In the genomic region with DNA sequence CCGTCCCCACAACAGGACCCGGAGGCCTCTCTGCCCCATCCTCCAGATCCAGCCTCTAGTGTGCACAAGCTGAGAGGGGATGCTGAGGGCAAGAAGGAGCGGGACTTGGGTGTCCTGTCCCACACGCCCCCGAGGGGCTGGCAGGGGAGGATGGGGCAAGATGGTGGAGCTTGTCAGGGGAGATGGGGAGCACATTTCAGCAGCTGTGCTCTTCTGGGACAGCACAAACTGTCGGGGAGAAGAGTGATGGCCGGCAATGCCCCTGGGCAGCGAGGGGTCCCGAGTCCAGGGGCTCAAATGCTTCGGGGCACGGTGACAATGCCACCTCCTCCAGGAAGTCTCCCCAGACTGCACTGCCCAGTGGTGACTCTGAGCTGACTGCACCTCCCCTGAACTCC, we compare ENCODE assay signal across 15 cellular contexts.
DNase-seq lines count a peak whose midpoint lies in the region; ATAC-seq, FAIRE-seq and TF ChIP-seq lines count a peak whose summit lies in the region.
"Had no signal": no experiment of that assay in that cellular context is flagged by ENCODE, and none has a peak within 500 bp of the region (broad histone marks: within the 10 kb centered on the region; RNA-seq: fewer than 3 reads in every experiment).

No MANE protein-coding gene starts in this region.

- H3K4me3 Mint-ChIP-seq in activated naive CD8-positive, alpha-beta T cell treated with anti-CD3 and anti-CD28 coated beads for 36 hours: no peak overlapping the region
- H3K4me3 Mint-ChIP-seq: HFFc6 had no signal

- DNase-seq in left ventricle myocardium superior (peak; percentile 20), right atrium auricular region (ENCODE audit: low spot score) (no peak), HepG2 (ENCODE audit: low spot score) (no peak), psoas muscle (peak in 1 of 2 donors; percentile 5), NCI-H82 treated with DMSO at 0.1 percent for 48 hours (lab: John Stamatoyannopoulos, UW; ENCODE audit: unreplicated experiment) (no peak), HCEC 1CT (no peak)
- no peak for DNase-seq in activated naive CD8-positive, alpha-beta T cell treated with anti-CD3 and anti-CD28 coated beads for 36 hours
- DNase-seq: BE2C, HFFc6 had no signal

- BruUV-seq in HepG2 (replicated peaks; lab: Mats Ljungman, UMichigan): no TSS peak

- TF ChIP-seq CTCF in right atrium auricular region (IDR thresholded peaks at IDR 0.05) (no peak), HepG2 (CRISPR knock-in tag; IDR thresholded peaks at IDR 0.05) (no peak), psoas muscle (IDR thresholded peaks at IDR 0.05) (no peak)

- intact Hi-C loops in left ventricle myocardium superior (cut with micrococcal nuclease) (no loop called here), HepG2 (cut with micrococcal nuclease; ENCODE audit: unreplicated experiment) (no loop called here), psoas muscle (cut with DNase I) (no loop called here)

- H3K36me3 ChIP-seq in right atrium auricular region (no peaks in the 10 kb centered on the region), HepG2 (replicated peaks in 1 of 2; ENCODE audit: control insufficient read depth in 1 of 2, insufficient read depth in 2 of 2, low read length in 2 of 2) (no peaks in the 10 kb centered on the region), psoas muscle (ENCODE audit: insufficient read depth in 1 of 2, low read depth in 1 of 2) (no peaks in the 10 kb centered on the region)
- H3K36me3 ChIP-seq: BE2C, HAP-1 had no signal

- H3K36me3 Mint-ChIP-seq in activated naive CD8-positive, alpha-beta T cell treated with anti-CD3 and anti-CD28 coated beads for 36 hours: no peaks in the 10 kb centered on the region
- H3K36me3 Mint-ChIP-seq: CD4-positive, alpha-beta memory T cell had no signal

- H3K27ac Mint-ChIP-seq in activated naive CD8-positive, alpha-beta T cell treated with anti-CD3 and anti-CD28 coated beads for 36 hours: no peak overlapping the region
- H3K27ac Mint-ChIP-seq: CD4-positive, alpha-beta memory T cell; HFFc6 had no signal

- 54% methylated on average over 4 of the region's 11 CpGs for WGBS in HepG2 (ENCODE audit: low lambda C conversion rate)
- WGBS in psoas muscle, 3 donors: 76 to 84% (median 78%) methylated on average over 9 to 11 of the region's 11 CpGs

- peaks cover 7% of the 10 kb centered on the region for H3K27me3 Mint-ChIP-seq in activated naive CD8-positive, alpha-beta T cell treated with anti-CD3 and anti-CD28 coated beads for 36 hours

- H3K27me3 ChIP-seq in right atrium auricular region: no peaks in the 10 kb centered on the region
- peaks cover 8 to 52% of the 10 kb centered on the region in 2 experiments; a peak in 4 of 5 replicates for H3K27me3 ChIP-seq in HepG2 (ENCODE audit: control insufficient read depth in 1 of 2, insufficient read depth in 2 of 2, low read length in 2 of 2)
- peaks cover 0 to 16% (median 12%) of the 10 kb centered on the region in 3 donors for H3K27me3 ChIP-seq in psoas muscle (ENCODE audit: insufficient read depth in 3 of 3, low read length in 2 of 3)

- H3K79me2 ChIP-seq in HepG2 (ENCODE audit: insufficient read depth, low read length): no peaks in the 10 kb centered on the region

- H3K4me1 ChIP-seq in right atrium auricular region: peaks cover 0 to 15% of the 10 kb centered on the region in 2 donors
- no peaks in the 10 kb centered on the region for H3K4me1 ChIP-seq in HepG2 (ENCODE audit: insufficient read depth, low read length)
- no peaks in the 10 kb centered on the region for H3K4me1 ChIP-seq in psoas muscle
- H3K4me1 ChIP-seq: BE2C, HAP-1 had no signal

- H3K4me2 ChIP-seq in HepG2 (ENCODE audit: low read depth, low read length): no peak overlapping the region

- no peak for TF ChIP-seq RAD21 in HepG2 (CRISPR knock-in tag; IDR thresholded peaks at IDR 0.05)

- no peaks in the 10 kb centered on the region for H3K9me3 ChIP-seq in right atrium auricular region
- no peaks in the 10 kb centered on the region for H3K9me3 ChIP-seq in HepG2 (ENCODE audit: low read length)
- H3K9me3 ChIP-seq in psoas muscle: no peaks in the 10 kb centered on the region
- H3K9me3 ChIP-seq: BE2C, HAP-1 had no signal

- TF ChIP-seq POLR2A in HepG2 (IDR thresholded peaks at IDR 0.05; ENCODE audit: insufficient read depth in 1 of 2, low read depth in 2 of 2, low read length in 2 of 2): no peak

- H3K27ac ChIP-seq in right atrium auricular region (no peak overlapping the region), HepG2 (ENCODE audit: extremely low read length, insufficient read depth, low read length) (no peak overlapping the region), psoas muscle (no peak overlapping the region)
- H3K27ac ChIP-seq: C4-2B had no signal

- ATAC-seq in left ventricle myocardium superior: no peak
- ATAC-seq in HepG2: no peak
- no peak for ATAC-seq in psoas muscle

- no peaks in the 10 kb centered on the region for H4K20me1 ChIP-seq in HepG2 (ENCODE audit: insufficient read depth, low read length)

- peaks cover 5% of the 10 kb centered on the region for H3K4me1 Mint-ChIP-seq in activated naive CD8-positive, alpha-beta T cell treated with anti-CD3 and anti-CD28 coated beads for 36 hours

- CTCF ChIA-PET in HepG2 (lab: Yijun Ruan, JAX; ENCODE audit: low intra/inter-chr PET ratio, low total read pairs): no interaction called here

- no peak overlapping the region for H2AFZ ChIP-seq in HepG2 (ENCODE audit: low read length)

- no peak for TF ChIP-seq EP300 in HepG2 (IDR thresholded peaks at IDR 0.05; ENCODE audit: low read depth in 2 of 2, low read length in 2 of 2)
- TF ChIP-seq EP300 in HepG2 (CRISPR knock-in tag; IDR thresholded peaks at IDR 0.05; ENCODE audit: borderline replicate concordance): no peak

- H3K9me3 Mint-ChIP-seq in activated naive CD8-positive, alpha-beta T cell treated with anti-CD3 and anti-CD28 coated beads for 36 hours: no peaks in the 10 kb centered on the region
- H3K9me3 Mint-ChIP-seq: CD4-positive, alpha-beta memory T cell; HFFc6 had no signal

- H3K4me3 ChIP-seq in right atrium auricular region: no peak overlapping the region
- no peak overlapping the region for H3K4me3 ChIP-seq in HepG2 (replicated peaks in 1 of 3; ENCODE audit: insufficient read depth in 1 of 3, low read depth in 2 of 3, low read length in 3 of 3)
- H3K4me3 ChIP-seq in psoas muscle: peak overlapping the region; percentile 57
- H3K4me3 ChIP-seq: HAP-1 had no signal

- FAIRE-seq in HepG2 (lab: Jason Lieb, UNC): no peak
- FAIRE-seq: A204.1, GM12891, H1 had no signal

- POLR2A ChIA-PET in HepG2 (lab: Yijun Ruan, JAX): no interaction called here

- H3K9ac ChIP-seq in HepG2 (ENCODE audit: insufficient read depth, low read depth, low read length): no peak overlapping the region

- in situ Hi-C loops in HepG2 (cut with HindIII; ENCODE audit: extremely low pct_ligation_motif_present, low pct_unique_long_range_greater_than_20kb): no loop called here

TF ChIP-seq in HepG2, 621 proteins besides CTCF, POLR2A, EP300 and RAD21:
- TF ChIP-seq IKZF1 (IDR thresholded peaks at IDR 0.05) (no peak), ZFP36 (IDR thresholded peaks at IDR 0.05; ENCODE audit: borderline replicate concordance, low read depth, low read length, partially characterized antibody) (peak; percentile 56)
- TF ChIP-seq, protein P1, sequence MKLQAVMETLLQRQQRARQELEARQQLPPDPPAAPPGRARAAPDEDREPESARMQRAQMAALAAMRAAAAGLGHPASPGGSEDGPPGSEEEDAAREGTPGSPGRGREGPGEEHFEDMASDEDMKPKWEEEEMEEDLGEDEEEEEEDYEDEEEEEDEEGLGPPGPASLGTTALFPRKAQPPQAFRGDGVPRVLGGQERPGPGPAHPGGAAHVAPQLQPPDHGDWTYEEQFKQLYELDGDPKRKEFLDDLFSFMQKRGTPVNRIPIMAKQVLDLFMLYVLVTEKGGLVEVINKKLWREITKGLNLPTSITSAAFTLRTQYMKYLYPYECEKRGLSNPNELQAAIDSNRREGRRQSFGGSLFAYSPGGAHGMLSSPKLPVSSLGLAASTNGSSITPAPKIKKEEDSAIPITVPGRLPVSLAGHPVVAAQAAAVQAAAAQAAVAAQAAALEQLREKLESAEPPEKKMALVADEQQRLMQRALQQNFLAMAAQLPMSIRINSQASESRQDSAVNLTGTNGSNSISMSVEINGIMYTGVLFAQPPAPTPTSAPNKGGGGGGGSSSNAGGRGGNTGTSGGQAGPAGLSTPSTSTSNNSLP (IDR thresholded peaks at IDR 0.05; ENCODE audit: low read depth, low read length): no peak
